Comparison of ENCODE assay signal across 9 cellular contexts in genomic region chr5:13821366-13821765, GRCh38.
"Had no signal": no experiment of that assay in that cellular context is flagged by ENCODE, and none has a peak within 500 bp of the region (broad histone marks: within the 10 kb centered on the region; RNA-seq: fewer than 3 reads in every experiment).

No MANE protein-coding gene starts in this region.

- H3K9ac ChIP-seq: KMS-11 had no signal

- H3K4me3 Mint-ChIP-seq: HFFc6, IgD-negative memory B cell had no signal

- DNase-seq: GOT3, H7, HFFc6, KBM-7 had no signal

- ATAC-seq: HCT116 had no signal

- H3K9me3 ChIP-seq: HAP-1 had no signal

- H3K27ac ChIP-seq: HL-60, KMS-11 had no signal

- H3K27ac Mint-ChIP-seq: HFFc6, IgD-negative memory B cell had no signal

- H3K4me1 ChIP-seq: HAP-1 had no signal

- H3K9me3 Mint-ChIP-seq: HFFc6 had no signal

- H3K27me3 Mint-ChIP-seq: IgD-negative memory B cell had no signal

- H3K36me3 Mint-ChIP-seq: IgD-negative memory B cell had no signal

- H3K4me3 ChIP-seq: HAP-1 had no signal

- H3K4me1 Mint-ChIP-seq: IgD-negative memory B cell had no signal

- H3K36me3 ChIP-seq: HAP-1 had no signal

- H3K4me2 ChIP-seq: KMS-11 had no signal
